In the genomic region with DNA sequence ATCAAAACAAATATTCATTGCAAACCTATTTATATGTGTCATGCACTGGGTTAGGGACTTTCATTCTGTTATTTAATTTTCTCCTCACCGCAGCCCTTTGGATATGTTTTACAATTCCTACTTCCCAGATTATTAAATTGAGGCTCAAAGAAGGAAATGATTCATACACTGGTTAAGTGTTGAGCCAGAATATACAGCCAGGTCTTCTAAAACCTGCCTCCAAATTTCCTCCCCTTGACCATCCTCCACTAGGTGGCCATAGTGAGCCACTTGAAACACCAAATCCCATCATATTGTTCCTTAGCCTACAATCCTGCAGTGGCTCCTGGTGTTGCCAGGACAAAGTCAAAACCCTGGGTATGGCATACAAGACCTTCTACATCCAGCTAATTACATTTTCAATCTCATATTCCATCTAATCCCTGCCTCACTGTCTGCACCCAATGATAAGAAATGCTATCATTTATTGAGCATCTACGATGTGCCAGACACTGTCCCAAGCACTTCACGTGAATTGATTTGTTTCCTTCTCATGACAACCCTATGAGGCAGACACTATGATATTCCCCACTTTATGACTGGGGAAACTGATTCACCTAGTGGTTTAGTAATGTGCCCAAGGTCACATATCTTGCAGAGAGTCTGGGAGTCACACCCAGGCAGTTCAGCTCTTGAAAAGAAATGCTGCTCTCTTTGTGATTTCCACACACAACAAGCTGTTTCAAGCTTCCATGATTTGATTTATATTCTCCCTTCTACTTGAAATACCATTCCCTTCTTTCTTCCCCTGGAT, we compare ENCODE assay signal across 8 cellular contexts. TPM values are rescaled to one million over a fixed set of nuclear protein-coding genes. Genes with fewer than 3 reads are reported as not detected.
DNase-seq lines count a peak whose midpoint lies in the region; ATAC-seq and TF ChIP-seq lines count a peak whose summit lies in the region.

No MANE protein-coding gene starts in this region.

- no peak for TF ChIP-seq EP300 in tibial nerve (IDR thresholded peaks at IDR 0.05)

- no peaks in the 10 kb centered on the region for H3K9me3 Mint-ChIP-seq in activated naive CD8-positive, alpha-beta T cell treated with anti-CD3 and anti-CD28 coated beads, Interleukin-2, amount 50 U/mL, for 24 hours

- H3K27ac Mint-ChIP-seq in activated naive CD8-positive, alpha-beta T cell treated with anti-CD3 and anti-CD28 coated beads, Interleukin-2, amount 50 U/mL, for 24 hours, result no peak overlapping the region

- no peaks in the 10 kb centered on the region for H3K36me3 ChIP-seq in adrenal gland (replicated peaks in 1 of 2)
- H3K36me3 ChIP-seq in tibial nerve, result no peaks in the 10 kb centered on the region

- H3K27me3 ChIP-seq in adrenal gland (no peaks in the 10 kb centered on the region), tibial nerve (no peaks in the 10 kb centered on the region)

- H3K4me1 ChIP-seq in adrenal gland (replicated peaks in 1 of 2) (peaks cover 0 to 14% of the 10 kb centered on the region in 2 donors), tibial nerve (peaks cover 0 to 8% (median 0%) of the 10 kb centered on the region in 4 donors)

- no peaks in the 10 kb centered on the region for H3K36me3 Mint-ChIP-seq in activated naive CD8-positive, alpha-beta T cell treated with anti-CD3 and anti-CD28 coated beads, Interleukin-2, amount 50 U/mL, for 24 hours (ENCODE audit: low read depth)

- TF ChIP-seq CTCF in adrenal gland (IDR thresholded peaks at IDR 0.05) (peak; percentile 60 to 74 (median 69)), tibial nerve (IDR thresholded peaks at IDR 0.05) (peak; percentile 58 to 74 (median 64))

- 57 to 68% (median 62%) methylated on average over 3 of the region's 3 CpGs for WGBS in adrenal gland, 4 donors
- WGBS in tibial nerve, 2 donors, result 61 to 72% methylated on average over 3 of the region's 3 CpGs

- H3K9me3 ChIP-seq in adrenal gland (replicated peaks in 1 of 3), result no peaks in the 10 kb centered on the region
- H3K9me3 ChIP-seq in tibial nerve, result peaks cover 0 to 3% (median 0%) of the 10 kb centered on the region in 4 donors

- peak; percentile 87 for DNase-seq in EL
- DNase-seq in LoVo (ENCODE audit: low spot score), result peak; percentile 15
- peak; percentile 39 to 73 (median 50) for DNase-seq in adrenal gland
- peak; percentile 71 for DNase-seq in iPS-NIHi11 (ENCODE audit: low spot score)
- DNase-seq in tibial nerve (ENCODE audit: low spot score in 2 of 2), result peak in 1 of 2 donors; percentile 79
- DNase-seq in activated naive CD8-positive, alpha-beta T cell treated with anti-CD3 and anti-CD28 coated beads, Interleukin-2, amount 50 U/mL, for 24 hours, result no peak
- DNase-seq in C1 segment of cervical spinal cord (lab: John Stamatoyannopoulos, UW), result no peak

- H3K4me3 ChIP-seq in adrenal gland, result no peak overlapping the region
- no peak overlapping the region for H3K4me3 ChIP-seq in tibial nerve

- no peak for TF ChIP-seq POLR2A in adrenal gland (IDR thresholded peaks at IDR 0.05)
- TF ChIP-seq POLR2A in tibial nerve (IDR thresholded peaks at IDR 0.05), result no peak

- H3K27ac ChIP-seq in adrenal gland, result no peak overlapping the region
- H3K27ac ChIP-seq in tibial nerve, result peak overlapping the region in 1 of 4 donors; percentile 45

- no peak overlapping the region for H3K4me3 Mint-ChIP-seq in activated naive CD8-positive, alpha-beta T cell treated with anti-CD3 and anti-CD28 coated beads, Interleukin-2, amount 50 U/mL, for 24 hours

- ATAC-seq in GM18517 (IDR thresholded peaks at IDR 0.05; ENCODE audit: unreplicated experiment), result no peak
- ATAC-seq in activated naive CD8-positive, alpha-beta T cell treated with anti-CD3 and anti-CD28 coated beads, Interleukin-2, amount 50 U/mL, for 24 hours, result no peak

- peaks cover 2% of the 10 kb centered on the region for H3K27me3 Mint-ChIP-seq in activated naive CD8-positive, alpha-beta T cell treated with anti-CD3 and anti-CD28 coated beads, Interleukin-2, amount 50 U/mL, for 24 hours

- intact Hi-C loops in adrenal gland (cut with DNase I), result loop anchor here (5.0 to 10.0 kb wide), 3 partner anchors 125 to 157 kb away; a partner anchor contains a TSS

- H3K4me1 Mint-ChIP-seq in activated naive CD8-positive, alpha-beta T cell treated with anti-CD3 and anti-CD28 coated beads, Interleukin-2, amount 50 U/mL, for 24 hours, result no peaks in the 10 kb centered on the region

RNA-seq across cellular contexts. Expression of a gene that starts 23.6 kb away (rescaled TPM):
- total RNA-seq in adrenal gland (10 to 100 TPM; 23.6 to 57.2 (median 50.4) TPM), tibial nerve (10 to 100 TPM; 47.1 to 60.6 (median 50.7) TPM)
- polyA plus RNA-seq in adrenal gland, result 10 to 100 TPM; 10.1 to 13.9 (median 11.2) TPM

Comparison
In these comparisons a context has a peak if more than half of its experiments do, and no peak if none do; other contexts are left out.
1. DNase-seq: peak in EL (single experiment), LoVo (single experiment), adrenal gland (7 of 7) and iPS-NIHi11 (single experiment); none in activated naive CD8-positive, alpha-beta T cell treated with anti-CD3 and anti-CD28 coated beads, Interleukin-2, amount 50 U/mL, for 24 hours (single experiment) and C1 segment of cervical spinal cord (0 of 14).